In the genomic region with DNA sequence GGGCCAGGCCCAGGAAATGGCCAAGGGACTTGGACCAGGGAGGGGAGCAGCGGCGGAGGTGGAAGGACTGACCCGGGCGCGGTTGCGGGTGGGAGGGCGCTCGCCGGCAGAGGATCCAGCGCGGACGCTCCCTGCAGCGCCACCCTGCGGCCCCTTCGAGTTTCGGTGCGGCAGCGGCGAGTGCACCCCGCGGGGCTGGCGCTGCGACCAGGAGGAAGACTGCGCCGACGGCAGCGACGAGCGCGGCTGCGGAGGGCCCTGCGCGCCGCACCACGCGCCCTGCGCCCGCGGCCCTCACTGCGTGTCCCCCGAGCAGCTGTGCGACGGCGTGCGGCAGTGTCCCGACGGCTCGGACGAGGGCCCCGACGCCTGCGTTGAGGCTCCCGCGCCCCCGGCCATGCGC, we compare ENCODE assay signal across 8 cellular contexts. TPM values are rescaled to one million over a fixed set of nuclear protein-coding genes. Genes with fewer than 3 reads are reported as not detected.
DNase-seq lines count a peak whose midpoint lies in the region; ATAC-seq and TF ChIP-seq lines count a peak whose summit lies in the region.

No MANE protein-coding gene starts in this region.

- H3K4me1 ChIP-seq in gastroesophageal sphincter, result peaks cover 0 to 20% (median 0%) of the 10 kb centered on the region in 3 donors
- no peaks in the 10 kb centered on the region for H3K4me1 ChIP-seq in ovary (ENCODE audit: insufficient read depth)

- TF ChIP-seq CTCF in GM20000 (IDR thresholded peaks at IDR 0.05; ENCODE audit: extremely low read depth, missing control alignments), result peak; percentile 6
- peak in 3 of 4 experiments; percentile 27 to 61 (median 46) for TF ChIP-seq CTCF in gastroesophageal sphincter (IDR thresholded peaks at IDR 0.05)
- TF ChIP-seq CTCF in retinal pigment epithelial cell (conservative IDR thresholded peaks at IDR 0.05; ENCODE audit: low read depth, low read length), result peak; percentile 56
- TF ChIP-seq CTCF in ovary (IDR thresholded peaks at IDR 0.05), result no peak

- peaks cover 22% of the 10 kb centered on the region for H3K27me3 Mint-ChIP-seq in activated CD4-positive, alpha-beta memory T cell treated with anti-CD3 and anti-CD28 coated beads for 36 hours

- H3K27ac Mint-ChIP-seq in activated CD4-positive, alpha-beta memory T cell treated with anti-CD3 and anti-CD28 coated beads for 36 hours, result no peak overlapping the region

- H3K27me3 ChIP-seq in gastroesophageal sphincter (peaks cover 55% of the 10 kb centered on the region), ovary (no peaks in the 10 kb centered on the region)

- no peak overlapping the region for H3K4me3 Mint-ChIP-seq in activated CD4-positive, alpha-beta memory T cell treated with anti-CD3 and anti-CD28 coated beads for 36 hours

- H3K9me3 Mint-ChIP-seq in activated CD4-positive, alpha-beta memory T cell treated with anti-CD3 and anti-CD28 coated beads for 36 hours, result no peaks in the 10 kb centered on the region

- H3K9me3 ChIP-seq in gastroesophageal sphincter, result no peaks in the 10 kb centered on the region
- H3K9me3 ChIP-seq in ovary, result no peaks in the 10 kb centered on the region

- POLR2A ChIA-PET in activated CD4-positive, alpha-beta memory T cell treated with anti-CD3 and anti-CD28 coated beads for 36 hours (lab: Charles Lee), result no interaction called here

- CTCF ChIA-PET in activated CD4-positive, alpha-beta memory T cell treated with anti-CD3 and anti-CD28 coated beads for 36 hours (lab: Charles Lee), result interaction anchor here (0.6 to 3.9 kb wide), 8 partner anchors 10 to 1692 kb away, joined by 3 to 14 read pairs (median 4); no protein-coding TSS in a partner anchor

- H3K27ac ChIP-seq in gastroesophageal sphincter (no peak overlapping the region), ovary (no peak overlapping the region)

- ATAC-seq in gastroesophageal sphincter (no peak), GM18498 (IDR thresholded peaks at IDR 0.05; ENCODE audit: unreplicated experiment) (no peak)

- 0% methylated on average over 1 of the region's 56 CpGs; no CpG with 5 or more reads in 1 of the 2 donors for WGBS in gastroesophageal sphincter (ENCODE audit: low coverage in 1 of 2), 2 donors
- 1 to 13% (median 7%) methylated on average over 20 to 56 of the region's 56 CpGs for WGBS in ovary, 3 donors

- H3K4me3 ChIP-seq in gastroesophageal sphincter, result peak overlapping the region in 1 of 2 donors; percentile 10
- no peak overlapping the region for H3K4me3 ChIP-seq in retinal pigment epithelial cell (ENCODE audit: low read length)
- H3K4me3 ChIP-seq in ovary, result no peak overlapping the region

- H3K36me3 Mint-ChIP-seq in activated CD4-positive, alpha-beta memory T cell treated with anti-CD3 and anti-CD28 coated beads for 36 hours, result no peaks in the 10 kb centered on the region

- peak; percentile 63 for DNase-seq in GM20000 (ENCODE audit: low spot score)
- DNase-seq in activated CD4-positive, alpha-beta memory T cell treated with anti-CD3 and anti-CD28 coated beads for 36 hours, result peak; percentile 60
- no peak for DNase-seq in retinal pigment epithelial cell (ENCODE audit: low read depth)
- no peak for DNase-seq in NCI-H187 (lab: John Stamatoyannopoulos, UW)
- DNase-seq in RKO (ENCODE audit: low spot score), result no peak
- no peak for DNase-seq in ovary

- intact Hi-C loops in activated CD4-positive, alpha-beta memory T cell treated with anti-CD3 and anti-CD28 coated beads for 36 hours (cut with micrococcal nuclease), result no loop called here
- intact Hi-C loops in ovary (cut with DNase I), result no loop called here

- TF ChIP-seq EP300 in gastroesophageal sphincter (IDR thresholded peaks at IDR 0.05) (no peak), ovary (IDR thresholded peaks at IDR 0.05) (no peak)

- no peaks in the 10 kb centered on the region for H3K36me3 ChIP-seq in gastroesophageal sphincter
- H3K36me3 ChIP-seq in ovary, result no peaks in the 10 kb centered on the region

- peaks cover 3% of the 10 kb centered on the region for H3K4me1 Mint-ChIP-seq in activated CD4-positive, alpha-beta memory T cell treated with anti-CD3 and anti-CD28 coated beads for 36 hours (ENCODE audit: low read depth)

- no peak for TF ChIP-seq POLR2A in gastroesophageal sphincter (IDR thresholded peaks at IDR 0.05)
- TF ChIP-seq POLR2A in ovary (IDR thresholded peaks at IDR 0.05), result no peak

RNA-seq across cellular contexts. Expression of gene ZNF467, which starts 16.8 kb away (rescaled TPM):
- total RNA-seq in activated CD4-positive, alpha-beta memory T cell treated with anti-CD3 and anti-CD28 coated beads for 36 hours, result under 1 TPM; 0.41 to 0.45 TPM
- total RNA-seq in gastroesophageal sphincter (10 to 100 TPM in 1 of 4 donors, 1 to 10 TPM in 3; 4.2 to 15.4 (median 9.3) TPM), ovary (10 to 100 TPM in 5 of 7 donors, 1 to 10 TPM in 2; 4.2 to 23.7 (median 12.3) TPM)
- 1 to 10 TPM; 2.3 to 4.6 TPM for polyA plus RNA-seq in ovary

RNA-seq across cellular contexts. Expression of gene ZNF862, which starts 48.0 kb away (rescaled TPM):
- total RNA-seq in activated CD4-positive, alpha-beta memory T cell treated with anti-CD3 and anti-CD28 coated beads for 36 hours, result 10 to 100 TPM; 18.1 to 21.4 TPM
- 10 to 100 TPM in 3 of 4 donors, 1 to 10 TPM in 1; 6.6 to 40.3 (median 18.6) TPM for total RNA-seq in gastroesophageal sphincter
- 10 to 100 TPM; 13.6 to 29.8 (median 22.8) TPM for total RNA-seq in ovary
- polyA plus RNA-seq in ovary, result 10 to 100 TPM; 11.4 to 11.8 TPM

Comparison
In these comparisons a context has a peak if more than half of its experiments do, and no peak if none do; other contexts are left out.
1. DNase-seq: peak in GM20000 (single experiment) and activated CD4-positive, alpha-beta memory T cell treated with anti-CD3 and anti-CD28 coated beads for 36 hours (single experiment); none in retinal pigment epithelial cell (single experiment), NCI-H187 (0 of 2), RKO (single experiment) and ovary (0 of 5).
2. CTCF ChIP-seq: peak in GM20000 (single experiment), gastroesophageal sphincter (3 of 4) and retinal pigment epithelial cell (single experiment); none in ovary (0 of 3).